In the genomic region with DNA sequence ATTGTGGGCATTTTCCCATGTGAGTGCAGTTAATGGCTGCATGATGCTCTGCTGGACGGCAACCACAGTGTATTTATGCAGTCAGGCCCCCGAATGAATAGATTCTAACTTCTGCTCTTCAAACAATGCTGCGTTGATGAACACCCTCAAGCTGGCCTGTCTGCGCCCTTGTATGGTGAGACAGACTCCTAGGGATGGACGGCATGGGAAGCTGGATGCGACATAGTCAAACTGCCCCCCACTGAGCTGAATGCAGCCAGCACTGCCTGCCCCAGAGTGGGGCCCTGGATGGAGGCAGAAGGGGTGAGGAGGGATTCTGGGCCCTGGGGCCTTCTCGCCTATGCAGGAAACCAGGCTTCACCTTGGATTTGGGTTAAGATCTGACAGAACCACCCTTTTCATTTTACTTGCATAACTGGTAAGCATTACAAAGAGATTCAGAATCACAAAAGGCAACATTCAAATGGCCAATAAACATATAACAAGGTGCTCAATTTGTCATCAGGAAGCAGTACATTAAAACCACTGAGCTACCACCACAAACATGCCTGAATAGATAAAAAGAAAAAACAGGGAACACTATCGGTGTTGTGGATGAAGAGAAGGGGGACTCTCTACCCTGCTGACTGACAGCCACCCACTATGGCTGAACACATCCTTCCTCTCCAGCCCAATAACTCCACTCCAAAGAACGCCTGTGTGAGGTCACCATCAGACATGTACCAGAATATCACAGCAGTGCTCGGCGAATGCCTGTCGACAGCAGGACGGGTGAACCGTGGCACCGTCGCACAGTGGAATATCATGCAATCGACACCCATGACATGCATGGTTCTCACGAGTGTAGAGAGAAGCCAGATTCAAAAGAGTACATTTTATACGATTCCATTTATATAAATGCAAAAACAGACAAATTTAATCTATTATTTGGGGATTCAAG, we compare ENCODE assay signal across 14 cellular contexts.
A peak's percentile ranks its signal among the peaks of the same experiment; 100 is the strongest.
DNase-seq lines count a peak whose midpoint lies in the region; ATAC-seq and TF ChIP-seq lines count a peak whose summit lies in the region.
"Had no signal": no experiment of that assay in that cellular context is flagged by ENCODE, and none has a peak within 500 bp of the region (broad histone marks: within the 10 kb centered on the region; RNA-seq: fewer than 3 reads in every experiment).

No MANE protein-coding gene starts in this region.

- peaks cover 21 to 67% of the 10 kb centered on the region in 2 donors for H3K4me1 ChIP-seq in left lung

- H3K36me3 ChIP-seq in left lung, result no peaks in the 10 kb centered on the region
- H3K36me3 ChIP-seq: stomach had no signal

- ATAC-seq in GM21825 (IDR thresholded peaks at IDR 0.05; ENCODE audit: unreplicated experiment) (no peak), GM19351 (IDR thresholded peaks at IDR 0.05; ENCODE audit: unreplicated experiment) (no peak), left lung (no peak)

- H3K9me3 ChIP-seq in left lung, result no peaks in the 10 kb centered on the region
- H3K9me3 ChIP-seq: stomach had no signal

- H3K27ac Mint-ChIP-seq in T-helper 1 cell treated with Interleukin-12 subunit alpha and Interleukin-12 subunit beta and Interleukin-4 antibody, amounts not matched to agents 30 μg/mL and 1 μg/mL, for 36 hours, result peak overlapping the region; percentile 36

- H3K27me3 Mint-ChIP-seq in T-helper 1 cell treated with Interleukin-12 subunit alpha and Interleukin-12 subunit beta and Interleukin-4 antibody, amounts not matched to agents 30 μg/mL and 1 μg/mL, for 36 hours (ENCODE audit: low read depth), result no peaks in the 10 kb centered on the region

- H3K9me3 Mint-ChIP-seq in T-helper 1 cell treated with Interleukin-12 subunit alpha and Interleukin-12 subunit beta and Interleukin-4 antibody, amounts not matched to agents 30 μg/mL and 1 μg/mL, for 36 hours, result no peaks in the 10 kb centered on the region

- intact Hi-C loops in left lung (cut with DNase I), result no loop called here

- TF ChIP-seq CTCF in coronary artery (IDR thresholded peaks at IDR 0.05) (no peak), left lung (IDR thresholded peaks at IDR 0.05) (no peak)

- no peaks in the 10 kb centered on the region for H3K27me3 ChIP-seq in left lung
- H3K27me3 ChIP-seq: stomach had no signal

- DNase-seq in T-helper 1 cell, result no peak
- peak; percentile 6 for DNase-seq in NCI-H146 treated with DMSO at 0.1 percent for 48 hours (lab: John Stamatoyannopoulos, UW; ENCODE audit: unreplicated experiment)
- peak; percentile 55 for DNase-seq in coronary artery (ENCODE audit: low spot score)
- DNase-seq in midbrain (lab: John Stamatoyannopoulos, UW), result peak; percentile 43
- no peak for DNase-seq in left lung
- DNase-seq: DMS 273 treated with DMSO at 0.1 percent for 48 hours, NCI-H1048, NCI-H748 treated with DMSO at 0.1 percent for 48 hours, stomach, T1000 had no signal

- peaks cover 78% of the 10 kb centered on the region for H3K4me1 Mint-ChIP-seq in T-helper 1 cell treated with Interleukin-12 subunit alpha and Interleukin-12 subunit beta and Interleukin-4 antibody, amounts not matched to agents 30 μg/mL and 1 μg/mL, for 36 hours (ENCODE audit: low read depth)

- H3K4me3 Mint-ChIP-seq in T-helper 1 cell treated with Interleukin-12 subunit alpha and Interleukin-12 subunit beta and Interleukin-4 antibody, amounts not matched to agents 30 μg/mL and 1 μg/mL, for 36 hours, result no peak overlapping the region

- H3K36me3 Mint-ChIP-seq in T-helper 1 cell treated with Interleukin-12 subunit alpha and Interleukin-12 subunit beta and Interleukin-4 antibody, amounts not matched to agents 30 μg/mL and 1 μg/mL, for 36 hours (ENCODE audit: low read depth), result peaks cover 25% of the 10 kb centered on the region

- H3K4me3 ChIP-seq in coronary artery (no peak overlapping the region), left lung (no peak overlapping the region)
- H3K4me3 ChIP-seq: stomach had no signal

- no peak overlapping the region for H3K27ac ChIP-seq in coronary artery
- no peak overlapping the region for H3K27ac ChIP-seq in left lung
- H3K27ac ChIP-seq: 22Rv1 had no signal

Comparison
In these comparisons a context has a peak if more than half of its experiments do, and no peak if none do; other contexts are left out.
1. DNase-seq: peak in NCI-H146 treated with DMSO at 0.1 percent for 48 hours (single experiment), coronary artery (single experiment) and midbrain (single experiment); none in T-helper 1 cell (0 of 5) and left lung (0 of 2).